Comparison of ENCODE assay signal across 8 cellular contexts in genomic region chr1:1358433-1359201, GRCh38. TPM values are rescaled to one million over a fixed set of nuclear protein-coding genes. Genes with fewer than 3 reads are reported as not detected.
DNase-seq lines count a peak whose midpoint lies in the region; ATAC-seq and TF ChIP-seq lines count a peak whose summit lies in the region.

Gene MXRA8, minus strand, starts transcription at chr1:1358555. Its CDS starts 51 bp downstream, at chr1:1358504.

- in situ Hi-C loops in GM13977 (cut with MboI; ENCODE audit: low pct_unique_long_range_greater_than_20kb, low sequenced_read_pairs, unreplicated experiment), result no loop called here

- 0% methylated on average over 2 of the region's 27 CpGs; no CpG with 5 or more reads in 1 of the 2 donors for WGBS in esophagus squamous epithelium, 2 donors

- TF ChIP-seq CTCF in esophagus squamous epithelium (IDR thresholded peaks at IDR 0.05) (no peak), GM13977 (IDR thresholded peaks at IDR 0.05; ENCODE audit: extremely low read depth, insufficient read depth, missing control alignments) (no peak)

- no peak for ATAC-seq in HG02970 (IDR thresholded peaks at IDR 0.05; ENCODE audit: low FRiP score, unreplicated experiment)

- H3K9me3 ChIP-seq in esophagus squamous epithelium, result no peaks in the 10 kb centered on the region

- peak; percentile 49 for DNase-seq in OCI-M1 (lab: John Stamatoyannopoulos, UW)
- no peak for DNase-seq in esophagus squamous epithelium (lab: John Stamatoyannopoulos, UW)
- DNase-seq in myocyte (ENCODE audit: low read depth), result peak; percentile 90
- no peak for DNase-seq in inferior parietal cortex (ENCODE audit: extremely low spot score)
- DNase-seq in GM13977 (ENCODE audit: low spot score), result no peak
- DNase-seq in NCI-H2081 (lab: John Stamatoyannopoulos, UW), result no peak

- H3K27ac ChIP-seq in ACC112 (ENCODE audit: low read depth, low read length) (peak within 1 kb of the TSS; percentile 93), esophagus squamous epithelium (peak within 1 kb of the TSS; percentile 65 to 92 (median 85))

- H3K4me3 ChIP-seq in ACC112 (ENCODE audit: low read depth, low read length) (peak within 1 kb of the TSS; percentile 90), esophagus squamous epithelium (peak within 1 kb of the TSS; percentile 16 to 61 (median 46))

- TF ChIP-seq POLR2A in esophagus squamous epithelium (IDR thresholded peaks at IDR 0.05), result peak in 1 of 4 donors; percentile 35

- intact Hi-C loops in esophagus squamous epithelium (cut with DNase I), result no loop called here

- H3K79me2 ChIP-seq in ACC112 (ENCODE audit: control insufficient read depth, insufficient read depth, low read length, unreplicated experiment), result peaks cover 29% of the 10 kb centered on the region

- peaks cover 41% of the 10 kb centered on the region for H3K4me1 ChIP-seq in ACC112 (ENCODE audit: control insufficient read depth, insufficient read depth, low read length, unreplicated experiment)
- H3K4me1 ChIP-seq in esophagus squamous epithelium, result peaks cover 42 to 88% (median 44%) of the 10 kb centered on the region in 3 donors

- peak within 1 kb of the TSS; percentile 55 for H2AFZ ChIP-seq in ACC112 (ENCODE audit: low read length, unreplicated experiment)

- no peaks in the 10 kb centered on the region for H3K36me3 ChIP-seq in ACC112 (ENCODE audit: insufficient read depth, low read length)
- H3K36me3 ChIP-seq in esophagus squamous epithelium, result peaks cover 0 to 3% (median 0%) of the 10 kb centered on the region in 3 donors

- H3K27me3 ChIP-seq in ACC112 (ENCODE audit: insufficient read depth, low read length) (no peaks in the 10 kb centered on the region), esophagus squamous epithelium (peaks cover 0 to 80% (median 9%) of the 10 kb centered on the region in 4 donors)

RNA-seq across cellular contexts. Expression of gene MXRA8, which starts in this region (rescaled TPM):
- total RNA-seq in esophagus squamous epithelium (10 to 100 TPM in 2 of 4 donors, 1 to 10 TPM in 1, under 1 TPM in 1; 0.45 to 33.8 (median 12.8) TPM), myocyte (224 and 252 TPM in 2 replicates)
- polyA plus RNA-seq in myocyte (2012), result 360 TPM

Comparison
In these comparisons a context has a peak if more than half of its experiments do, and no peak if none do; other contexts are left out.
1. DNase-seq: peak in OCI-M1 (single experiment) and myocyte (single experiment); none in esophagus squamous epithelium (single experiment), inferior parietal cortex (single experiment), GM13977 (single experiment) and NCI-H2081 (0 of 2).